Comparison of ENCODE assay signal across 8 cellular contexts in the genomic region with DNA sequence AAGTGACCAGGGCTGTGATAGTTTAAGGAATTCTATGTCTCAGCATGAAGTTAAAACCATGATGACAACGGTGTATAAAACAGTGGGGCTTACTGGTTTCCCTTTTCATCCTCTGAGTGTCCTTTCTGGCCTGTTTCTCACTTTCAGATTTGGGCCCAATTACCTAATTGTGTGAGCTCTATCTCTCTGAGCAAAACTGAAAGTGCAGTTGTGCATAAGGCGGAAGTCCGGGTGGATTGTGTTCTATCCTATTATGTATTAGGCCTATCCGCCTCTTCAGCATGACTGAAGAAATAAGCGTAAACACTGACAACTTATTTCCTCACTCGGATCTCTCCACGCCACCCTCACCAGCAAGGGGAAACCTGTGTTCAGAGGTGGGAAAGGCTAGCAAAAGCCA. TPM values are rescaled to one million over a fixed set of nuclear protein-coding genes. Genes with fewer than 3 reads are reported as not detected.
DNase-seq lines count a peak whose midpoint lies in the region; ATAC-seq, FAIRE-seq and TF ChIP-seq lines count a peak whose summit lies in the region.
"Not testable (repeated sequence)": the region's sequence is repeated elsewhere in the genome, so short reads cannot be mapped to it uniquely, and the experiment has no call there.

No MANE protein-coding gene starts in this region.

- not testable (repeated sequence) for TF ChIP-seq CTCF in natural killer cell (IDR thresholded peaks at IDR 0.05)

- H3K27me3 Mint-ChIP-seq in activated CD4-positive, alpha-beta T cell treated with anti-CD3 and anti-CD28 coated beads for 36 hours = not testable (repeated sequence)
- H3K27me3 Mint-ChIP-seq in natural killer cell (ENCODE audit: low read depth in 2 of 2) = peaks cover 0 to 21% of the 10 kb centered on the region in 2 donors

- peaks cover 13% of the 10 kb centered on the region for H3K4me1 Mint-ChIP-seq in activated CD4-positive, alpha-beta T cell treated with anti-CD3 and anti-CD28 coated beads for 36 hours
- peaks cover 11 to 15% of the 10 kb centered on the region in 2 donors for H3K4me1 Mint-ChIP-seq in natural killer cell

- ATAC-seq in GM19043 (IDR thresholded peaks at IDR 0.05; ENCODE audit: low read depth, unreplicated experiment) (peak; percentile 63), GM21390 (IDR thresholded peaks at IDR 0.05; ENCODE audit: unreplicated experiment) (peak; percentile 72), HG02623 (IDR thresholded peaks at IDR 0.05; ENCODE audit: unreplicated experiment) (peak; percentile 49), HG03039 (IDR thresholded peaks at IDR 0.05; ENCODE audit: unreplicated experiment) (peak; percentile 77), HG03378 (IDR thresholded peaks at IDR 0.05; ENCODE audit: unreplicated experiment) (peak; percentile 85), natural killer cell (peak; percentile 9 to 48 (median 16))
- ATAC-seq in activated CD4-positive, alpha-beta T cell treated with anti-CD3 and anti-CD28 coated beads for 36 hours = peak; percentile 8

- not testable (repeated sequence) for DNase-seq in GM18507 (ENCODE audit: extremely low spot score, insufficient read length, low read depth); activated CD4-positive, alpha-beta T cell treated with anti-CD3 and anti-CD28 coated beads for 36 hours; natural killer cell

- not testable (repeated sequence) for H3K4me3 Mint-ChIP-seq in activated CD4-positive, alpha-beta T cell treated with anti-CD3 and anti-CD28 coated beads for 36 hours; natural killer cell

- not testable (repeated sequence) for H3K27ac Mint-ChIP-seq in activated CD4-positive, alpha-beta T cell treated with anti-CD3 and anti-CD28 coated beads for 36 hours; natural killer cell

- CTCF ChIA-PET in activated CD4-positive, alpha-beta T cell treated with anti-CD3 and anti-CD28 coated beads for 36 hours (lab: Charles Lee) = not testable (repeated sequence)

- not testable (repeated sequence) for H3K9me3 Mint-ChIP-seq in activated CD4-positive, alpha-beta T cell treated with anti-CD3 and anti-CD28 coated beads for 36 hours (ENCODE audit: low read depth); natural killer cell

- not testable (repeated sequence) for H3K36me3 Mint-ChIP-seq in activated CD4-positive, alpha-beta T cell treated with anti-CD3 and anti-CD28 coated beads for 36 hours (ENCODE audit: low read depth); natural killer cell

- intact Hi-C loops in activated CD4-positive, alpha-beta T cell treated with anti-CD3 and anti-CD28 coated beads for 36 hours (cut with DNase I, micrococcal nuclease); natural killer cell (cut with micrococcal nuclease): not testable (repeated sequence)

- POLR2A ChIA-PET in activated CD4-positive, alpha-beta T cell treated with anti-CD3 and anti-CD28 coated beads for 36 hours (lab: Charles Lee) = not testable (repeated sequence)

- peak; percentile 98 for FAIRE-seq in GM18507 (lab: Jason Lieb, UNC)

RNA-seq across cellular contexts. Expression of a gene that starts 21.3 kb away (rescaled TPM):
- 10 to 100 TPM; 29.6 to 36.5 TPM for total RNA-seq in activated CD4-positive, alpha-beta T cell treated with anti-CD3 and anti-CD28 coated beads for 36 hours
- total RNA-seq in natural killer cell = 10 to 100 TPM; 19.1 to 22.6 (median 19.6) TPM

Comparison
In these comparisons a context has a peak if more than half of its experiments do, and no peak if none do; other contexts are left out.
1. ATAC-seq: peak in every context shown above with its lines; median percentile 85 in HG03378; 77 in HG03039; 72 in GM21390; 63 in GM19043; 49 in HG02623; 16 in natural killer cell; 8 in activated CD4-positive, alpha-beta T cell treated with anti-CD3 and anti-CD28 coated beads for 36 hours.